ENCODE assay signal across 8 cellular contexts in the genomic region with DNA sequence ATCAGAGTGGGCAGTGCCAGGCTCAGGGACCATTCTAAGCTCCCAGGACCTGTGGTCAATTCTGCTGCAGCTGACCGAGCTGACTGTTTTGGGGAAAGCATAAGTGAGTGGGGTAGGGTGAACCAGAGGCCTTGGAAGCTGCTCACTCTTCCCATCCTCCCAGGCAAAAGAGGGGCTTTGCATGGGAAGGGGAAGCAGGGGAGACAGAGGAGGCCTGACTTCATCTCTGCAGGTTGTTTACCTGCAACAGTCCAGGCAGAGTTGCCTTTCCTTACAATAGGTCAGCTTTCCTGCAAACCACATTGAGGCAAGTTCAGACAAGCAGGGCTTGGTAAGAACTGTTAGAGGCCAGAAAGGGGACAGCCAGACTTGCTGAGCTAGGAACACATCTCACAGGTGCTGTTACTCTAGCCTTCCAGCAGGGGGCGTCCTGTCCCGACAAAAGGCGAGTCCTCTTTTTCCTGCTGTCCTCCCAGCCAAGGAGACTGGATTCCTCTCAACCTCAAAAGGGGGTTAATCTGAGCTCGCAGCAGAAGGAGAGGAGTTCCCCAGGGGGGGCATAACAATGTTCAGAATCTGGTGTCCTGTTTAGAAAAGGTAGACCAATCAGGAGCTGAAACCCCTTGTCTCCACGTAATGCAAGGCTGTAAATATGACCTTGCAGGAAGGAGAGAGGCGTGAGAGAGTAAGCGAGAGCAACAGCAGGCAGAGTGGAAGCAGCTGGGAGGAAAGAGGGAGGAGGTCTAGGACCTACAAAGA. TPM values are rescaled to one million over a fixed set of nuclear protein-coding genes. Genes with fewer than 3 reads are reported as not detected.
DNase-seq lines count a peak whose midpoint lies in the region; ATAC-seq and TF ChIP-seq lines count a peak whose summit lies in the region.

No MANE protein-coding gene starts in this region.

- H3K27ac ChIP-seq in HUES6 (ENCODE audit: low read depth, low read length) = no peak overlapping the region
- no peak overlapping the region for H3K27ac ChIP-seq in Panc1 (ENCODE audit: low read length)

- no TSS peak for BruUV-seq in Panc1 (replicated peaks; lab: Mats Ljungman, UMichigan)

- peaks cover 14% of the 10 kb centered on the region; the same call in 1 of the 2 replicates for H3K9me3 ChIP-seq in HUES6 (ENCODE audit: control insufficient read depth, insufficient read depth, low read depth, low read length)
- H3K9me3 ChIP-seq in Panc1 (ENCODE audit: control insufficient read depth, insufficient read depth, low read depth, low read length) = no peaks in the 10 kb centered on the region

- DNase-seq in AG09309 (ENCODE audit: low read depth) (peak; percentile 48), Panc1 (ENCODE audit: low read depth, low spot score) (peak; percentile 62), activated T-helper 1 cell treated with Interleukin-2 at 50 U/mL for 16 hours (ENCODE audit: low read depth) (peak; percentile 54), fibroblast of mammary gland (ENCODE audit: low read depth) (peak; percentile 76), nephron progenitor cell (peak; percentile 89)
- DNase-seq in stimulated activated naive B cell treated with anti-CD40 and anti-IgM and Interleukin-4, amounts not matched to agents 10 μg/mL and 1 μg/mL and 100 μg/mL, for 72 hours = peak; percentile 42

- H3K9me3 Mint-ChIP-seq in nephron progenitor cell = peaks cover 13% of the 10 kb centered on the region
- H3K9me3 Mint-ChIP-seq in stimulated activated naive B cell treated with anti-CD40 and anti-IgM and Interleukin-4, amounts not matched to agents 10 μg/mL and 1 μg/mL and 100 μg/mL, for 72 hours = peaks cover 1 to 2% of the 10 kb centered on the region in 2 donors

- H3K36me3 Mint-ChIP-seq in nephron progenitor cell (ENCODE audit: low read depth) = no peaks in the 10 kb centered on the region
- no peaks in the 10 kb centered on the region for H3K36me3 Mint-ChIP-seq in stimulated activated naive B cell treated with anti-CD40 and anti-IgM and Interleukin-4, amounts not matched to agents 10 μg/mL and 1 μg/mL and 100 μg/mL, for 72 hours

- no peak overlapping the region; the same call in 1 of the 2 replicates for H3K4me3 ChIP-seq in AG09309 (ENCODE audit: control insufficient read depth, low read depth, low read length)
- no peak overlapping the region for H3K4me3 ChIP-seq in HUES6 (ENCODE audit: low read depth, low read length)
- H3K4me3 ChIP-seq in Panc1 (ENCODE audit: low read depth in 2 of 2, low read length in 2 of 2) = no peak overlapping the region
- no peak overlapping the region for H3K4me3 ChIP-seq in fibroblast of mammary gland (ENCODE audit: control insufficient read depth, low read depth, low read length)

- H3K36me3 ChIP-seq in HUES6 (ENCODE audit: control insufficient read depth, insufficient read depth, low read length) (no peaks in the 10 kb centered on the region), Panc1 (ENCODE audit: control insufficient read depth, insufficient read depth, low read length) (no peaks in the 10 kb centered on the region)

- ATAC-seq in GM19035 (IDR thresholded peaks at IDR 0.05; ENCODE audit: unreplicated experiment) = peak; percentile 83
- peak; percentile 86 for ATAC-seq in Panc1
- ATAC-seq in stimulated activated naive B cell treated with anti-CD40 and anti-IgM and Interleukin-4, amounts not matched to agents 10 μg/mL and 1 μg/mL and 100 μg/mL, for 72 hours (replicated peaks) = peak; percentile 73 to 80

- intact Hi-C loops in Panc1 (cut with micrococcal nuclease; ENCODE audit: unreplicated experiment) = no loop called here

- H3K27me3 ChIP-seq in HUES6 (ENCODE audit: control insufficient read depth, insufficient read depth, low read length) (no peaks in the 10 kb centered on the region), Panc1 (ENCODE audit: control insufficient read depth, insufficient read depth, low read length) (no peaks in the 10 kb centered on the region)

- peaks cover 28% of the 10 kb centered on the region for H3K4me1 Mint-ChIP-seq in nephron progenitor cell
- peaks cover 5 to 13% of the 10 kb centered on the region in 2 donors for H3K4me1 Mint-ChIP-seq in stimulated activated naive B cell treated with anti-CD40 and anti-IgM and Interleukin-4, amounts not matched to agents 10 μg/mL and 1 μg/mL and 100 μg/mL, for 72 hours

- peak overlapping the region; percentile 29 for H3K9ac ChIP-seq in HUES6 (ENCODE audit: low read length)

- POLR2A ChIA-PET in Panc1 (lab: Charles Lee) = no interaction called here

- CTCF ChIA-PET in Panc1 (lab: Charles Lee) = interaction anchor here (0.5 to 3.4 kb wide), 11 partner anchors 10 to 422 kb away, joined by 3 to 17 read pairs (median 3); no protein-coding TSS in a partner anchor

- peak; percentile 95 for TF ChIP-seq CTCF in AG09309 (IDR thresholded peaks at IDR 0.05; ENCODE audit: control insufficient read depth, insufficient read depth, low read depth, low read length, missing control alignments)
- peak; percentile 89 for TF ChIP-seq CTCF in Panc1 (IDR thresholded peaks at IDR 0.05)
- peak; percentile 96 for TF ChIP-seq CTCF in fibroblast of mammary gland (conservative IDR thresholded peaks at IDR 0.05; ENCODE audit: control insufficient read depth, insufficient read depth, low read depth, low read length)
- TF ChIP-seq CTCF in nephron progenitor cell (IDR thresholded peaks at IDR 0.05) = peak; percentile 90

- H3K27me3 Mint-ChIP-seq in nephron progenitor cell (ENCODE audit: low read depth, poor library complexity) = peaks cover 20% of the 10 kb centered on the region
- H3K27me3 Mint-ChIP-seq in stimulated activated naive B cell treated with anti-CD40 and anti-IgM and Interleukin-4, amounts not matched to agents 10 μg/mL and 1 μg/mL and 100 μg/mL, for 72 hours = peaks cover 25 to 28% of the 10 kb centered on the region in 2 donors

- H3K4me3 Mint-ChIP-seq in nephron progenitor cell = peak overlapping the region; percentile 18
- peak overlapping the region in 1 of 2 donors; percentile 14 for H3K4me3 Mint-ChIP-seq in stimulated activated naive B cell treated with anti-CD40 and anti-IgM and Interleukin-4, amounts not matched to agents 10 μg/mL and 1 μg/mL and 100 μg/mL, for 72 hours

- in situ Hi-C loops in Panc1 (cut with HindIII; ENCODE audit: low pct_unique_long_range_greater_than_20kb, low sequenced_read_pairs) = no loop called here

- H3K4me1 ChIP-seq in HUES6 (ENCODE audit: control insufficient read depth, insufficient read depth, low read length) (peaks cover 10% of the 10 kb centered on the region), Panc1 (ENCODE audit: control insufficient read depth, insufficient read depth, low read length) (peaks cover 3% of the 10 kb centered on the region)

- peak overlapping the region; percentile 92 for H3K27ac Mint-ChIP-seq in nephron progenitor cell
- H3K27ac Mint-ChIP-seq in stimulated activated naive B cell treated with anti-CD40 and anti-IgM and Interleukin-4, amounts not matched to agents 10 μg/mL and 1 μg/mL and 100 μg/mL, for 72 hours = no peak overlapping the region

RNA-seq across cellular contexts. Expression of a gene that starts 4.3 kb away (rescaled TPM):
- 1.0 TPM for total RNA-seq in Panc1 (2021; ENCODE audit: unreplicated experiment)
- 0.42 TPM for polyA plus RNA-seq in Panc1 (2012; ENCODE audit: insufficient read length)

RNA-seq across cellular contexts. Expression of a gene that starts 53.3 kb away (rescaled TPM):
- 0.05 TPM for total RNA-seq in Panc1 (2021; ENCODE audit: unreplicated experiment)
- polyA plus RNA-seq in Panc1 (2012; ENCODE audit: insufficient read length) = not detected
